In the genomic region with DNA sequence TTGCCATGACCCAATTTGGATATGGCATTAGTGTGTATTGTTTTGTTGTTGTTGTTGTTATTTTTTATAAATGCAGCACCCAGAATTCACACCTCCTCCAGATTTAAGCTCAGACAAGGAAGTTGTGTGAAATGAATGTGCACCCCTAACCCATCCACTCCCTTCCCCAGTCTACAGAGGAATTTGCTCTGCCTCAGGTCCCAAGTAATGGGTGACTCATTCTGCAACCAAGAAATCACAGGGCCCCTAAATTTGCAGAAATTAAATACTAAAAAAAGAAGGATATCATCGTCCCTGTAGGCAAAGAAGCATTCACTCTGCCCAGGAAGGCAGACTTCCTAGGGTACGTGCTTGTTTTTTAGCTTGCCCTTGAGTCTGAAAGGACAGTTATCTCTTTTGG, we compare ENCODE assay signal across 19 cellular contexts.
"Had no signal": no experiment of that assay in that cellular context is flagged by ENCODE, and none has a peak within 500 bp of the region (broad histone marks: within the 10 kb centered on the region; RNA-seq: fewer than 3 reads in every experiment).

No MANE protein-coding gene starts in this region.

- H3K4me3 ChIP-seq: esophagus muscularis mucosa, heart right ventricle, left ventricle myocardium inferior, ovary, psoas muscle, skin epidermis had no signal

- H3K4me1 Mint-ChIP-seq: stimulated activated naive CD8-positive, alpha-beta T cell treated with anti-CD3 and anti-CD28 coated beads, Interleukin-15, amount 100 ng/mL, for 72 hours had no signal

- H3K27ac ChIP-seq: heart right ventricle, left ventricle myocardium inferior, ovary, psoas muscle had no signal

- H3K27me3 Mint-ChIP-seq: activated CD4-positive, alpha-beta T cell treated with anti-CD3 and anti-CD28 coated beads, Interleukin-2, amount 10 ng/mL, durations not matched to agents 7 days and 5 days; dendritic cell treated with granulocyte-macrophage colony-stimulating factor and Interleukin-4, amounts not matched to agents 40 ng/mL and 50 ng/mL, for 4 days; naive thymus-derived CD4-positive, alpha-beta T cell; stimulated activated naive CD8-positive, alpha-beta T cell treated with anti-CD3 and anti-CD28 coated beads, Interleukin-15, amount 100 ng/mL, for 72 hours; type B pancreatic cell had no signal

- H3K27me3 ChIP-seq: esophagus muscularis mucosa, heart right ventricle, ovary had no signal

- ATAC-seq: activated naive CD4-positive, alpha-beta T cell treated with anti-CD3 and anti-CD28 coated beads, Interleukin-2, amount 50 U/mL, for 72 hours; heart right ventricle; naive thymus-derived CD4-positive, alpha-beta T cell; psoas muscle; right cardiac atrium; stimulated activated naive CD8-positive, alpha-beta T cell treated with anti-CD3 and anti-CD28 coated beads, Interleukin-15, amount 100 ng/mL, for 72 hours had no signal

- H3K36me3 ChIP-seq: ovary had no signal

- H3K27ac Mint-ChIP-seq: activated CD4-positive, alpha-beta T cell treated with anti-CD3 and anti-CD28 coated beads, Interleukin-2, amount 10 ng/mL, durations not matched to agents 7 days and 5 days; activated naive CD4-positive, alpha-beta T cell treated with anti-CD3 and anti-CD28 coated beads, Interleukin-2, amount 50 U/mL, for 72 hours; type B pancreatic cell had no signal

- H3K9me3 Mint-ChIP-seq: activated CD4-positive, alpha-beta T cell treated with anti-CD3 and anti-CD28 coated beads, Interleukin-2, amount 10 ng/mL, durations not matched to agents 7 days and 5 days; activated naive CD4-positive, alpha-beta T cell treated with anti-CD3 and anti-CD28 coated beads, Interleukin-2, amount 50 U/mL, for 72 hours; dendritic cell treated with granulocyte-macrophage colony-stimulating factor and Interleukin-4, amounts not matched to agents 40 ng/mL and 50 ng/mL, for 4 days; naive thymus-derived CD4-positive, alpha-beta T cell; stimulated activated naive CD8-positive, alpha-beta T cell treated with anti-CD3 and anti-CD28 coated beads, Interleukin-15, amount 100 ng/mL, for 72 hours had no signal

- H3K4me3 Mint-ChIP-seq: activated CD4-positive, alpha-beta T cell treated with anti-CD3 and anti-CD28 coated beads, Interleukin-2, amount 10 ng/mL, durations not matched to agents 7 days and 5 days; dendritic cell treated with granulocyte-macrophage colony-stimulating factor and Interleukin-4, amounts not matched to agents 40 ng/mL and 50 ng/mL, for 4 days; naive thymus-derived CD4-positive, alpha-beta T cell; stimulated activated naive CD8-positive, alpha-beta T cell treated with anti-CD3 and anti-CD28 coated beads, Interleukin-15, amount 100 ng/mL, for 72 hours; type B pancreatic cell had no signal

- DNase-seq: activated CD4-positive, alpha-beta T cell treated with anti-CD3 and anti-CD28 coated beads, Interleukin-2, amount 10 ng/mL, durations not matched to agents 7 days and 5 days; activated CD4-positive, CD25-positive, alpha-beta regulatory T cell; activated CD8-positive, alpha-beta memory T cell treated with anti-CD3 and anti-CD28 coated beads, Interleukin-2, amount 50 U/mL, for 4 hours; activated effector memory CD4-positive, alpha-beta T cell treated with anti-CD3 and anti-CD28 coated beads, Interleukin-2, amount 50 U/mL, for 16 hours; activated T-cell treated with anti-CD3 and anti-CD28 coated beads, Interleukin-2, amount 50 U/mL, for 48 hours; effector CD8-positive, alpha-beta T cell; heart right ventricle; left ventricle myocardium inferior; naive thymus-derived CD4-positive, alpha-beta T cell; ovary; psoas muscle; right cardiac atrium; stimulated activated naive CD8-positive, alpha-beta T cell treated with anti-CD3 and anti-CD28 coated beads, Interleukin-15, amount 100 ng/mL, for 72 hours; T1000 had no signal

- H3K9me3 ChIP-seq: esophagus muscularis mucosa, heart right ventricle, ovary, psoas muscle had no signal
